25 cellular contexts compared by ENCODE assay signal in genomic region chr1:192459467-192459866, GRCh38.
"Had no signal": no experiment of that assay in that cellular context is flagged by ENCODE, and none has a peak within 500 bp of the region (broad histone marks: within the 10 kb centered on the region; RNA-seq: fewer than 3 reads in every experiment).

No MANE protein-coding gene starts in this region.

- H3K4me3 ChIP-seq: colonic mucosa, esophagus squamous epithelium, gastrocnemius medialis, heart right ventricle, left lung, lower lobe of right lung, mucosa of descending colon had no signal

- H3K27ac ChIP-seq: colonic mucosa, epithelial cell of prostate, esophagus squamous epithelium, gastrocnemius medialis, heart right ventricle, left lung, lower lobe of right lung had no signal

- H3K4me1 ChIP-seq: colonic mucosa, esophagus squamous epithelium, gastrocnemius medialis, heart right ventricle, left lung, lower lobe of right lung had no signal

- H3K36me3 ChIP-seq: colonic mucosa, esophagus squamous epithelium, gastrocnemius medialis, heart right ventricle, left lung, lower lobe of right lung had no signal

- FAIRE-seq: islet of Langerhans, keratinocyte had no signal

- DNase-seq: colonic mucosa; cortex of kidney; effector CD8-positive, alpha-beta T cell; effector memory CD8-positive, alpha-beta T cell; endodermal cell; erythroblast; esophagus squamous epithelium; foreskin fibroblast; foreskin melanocyte; gastrocnemius medialis; glutamatergic neuron; head of caudate nucleus; heart right ventricle; hippocampal formation; left cardiac atrium; left lung; left ventricle myocardium superior; lower lobe of right lung; mesenchymal stem cell; mucosa of descending colon; naive B cell had no signal

- ATAC-seq: effector memory CD8-positive, alpha-beta T cell; esophagus mucosa; gastrocnemius medialis; heart right ventricle; left cardiac atrium; left lung; left ventricle myocardium superior; lower lobe of right lung; mucosa of descending colon had no signal

- H3K9me3 ChIP-seq: colonic mucosa, esophagus squamous epithelium, gastrocnemius medialis, heart right ventricle, left lung, lower lobe of right lung, mucosa of descending colon had no signal

- H3K27me3 ChIP-seq: colonic mucosa, esophagus squamous epithelium, gastrocnemius medialis, heart right ventricle, left lung had no signal
